16 cellular contexts compared by ENCODE assay signal in genomic region chr10:128469515-128469914, GRCh38.
DNase-seq lines count a peak whose midpoint lies in the region; ATAC-seq, FAIRE-seq and TF ChIP-seq lines count a peak whose summit lies in the region.
"Had no signal": no experiment of that assay in that cellular context is flagged by ENCODE, and none has a peak within 500 bp of the region (broad histone marks: within the 10 kb centered on the region; RNA-seq: fewer than 3 reads in every experiment).

No MANE protein-coding gene starts in this region.

- no peak for TF ChIP-seq POLR2A in K562 (conservative IDR thresholded peaks at IDR 0.05)
- no peak for TF ChIP-seq POLR2A in tibial nerve (IDR thresholded peaks at IDR 0.05)

- H3K9me3 Mint-ChIP-seq in H9 (peaks cover 1 to 4% of the 10 kb centered on the region in 2 experiments; a peak in 2 of 5 replicates), neural progenitor cell (peaks cover 4% of the 10 kb centered on the region)
- H3K9me3 Mint-ChIP-seq: CD8-positive, alpha-beta T cell had no signal

- WGBS in H9 (ENCODE audit: extremely low coverage, insufficient read length, low lambda C conversion rate): no CpG with 5 or more reads among the region's 9 CpGs
- WGBS in K562 (ENCODE audit: insufficient coverage, low coverage, missing lambda C conversion rate): 11% methylated on average over 5 of the region's 9 CpGs
- WGBS in tibial nerve, 2 donors: 72 to 74% methylated on average over 9 of the region's 9 CpGs

- no peak overlapping the region for H3K4me3 Mint-ChIP-seq in H9
- peak overlapping the region; percentile 42 for H3K4me3 Mint-ChIP-seq in neural progenitor cell
- H3K4me3 Mint-ChIP-seq: B cell; CD8-positive, alpha-beta T cell had no signal

- H3K36me3 Mint-ChIP-seq in H9 (ENCODE audit: insufficient read depth in 1 of 3, low read depth in 3 of 3) (no peaks in the 10 kb centered on the region), neural progenitor cell (no peaks in the 10 kb centered on the region)
- H3K36me3 Mint-ChIP-seq: CD8-positive, alpha-beta T cell had no signal

- H3K4me1 ChIP-seq in H9 (ENCODE audit: insufficient read depth, low read length) (no peaks in the 10 kb centered on the region), K562 (replicated peaks in 1 of 2; ENCODE audit: control insufficient read depth in 2 of 2, insufficient read depth in 2 of 2, low read length in 2 of 2) (peaks cover 0 to 4% of the 10 kb centered on the region in 2 experiments; a peak in 1 of 5 replicates), neural progenitor cell (no peaks in the 10 kb centered on the region), tibial nerve (no peaks in the 10 kb centered on the region)
- H3K4me1 ChIP-seq: BLaER1 treated with 17β-estradiol and CSF1 and Interleukin-3, amounts not matched to agents 10 nM and 100 nM; HAP-1 had no signal

- POLR2A ChIA-PET in K562 (lab: Yijun Ruan, JAX): no interaction called here
- POLR2A ChIA-PET in HEK293T (lab: Yijun Ruan, JAX): no interaction called here

- H3F3A ChIP-seq in neural progenitor cell (ENCODE audit: low read depth): no peaks in the 10 kb centered on the region

- H3K56ac ChIP-seq in H9 (ENCODE audit: insufficient read length, low read depth, low read length): no peak overlapping the region

- H3K9ac ChIP-seq in H9 (ENCODE audit: extremely low read depth, insufficient read length, low read length) (no peak overlapping the region), K562 (ENCODE audit: insufficient read depth in 1 of 2, low read depth in 2 of 2, low read length in 2 of 2) (no peak overlapping the region), neural progenitor cell (no peak overlapping the region)
- H3K9ac ChIP-seq: BLaER1 treated with 17β-estradiol and CSF1 and Interleukin-3, amounts not matched to agents 10 nM and 100 nM had no signal

- no TSS peak for BruUV-seq in K562 (replicated peaks; lab: Mats Ljungman, UMichigan)

- H4K20me1 ChIP-seq in H9 (ENCODE audit: control insufficient read depth, insufficient read depth, insufficient read length): no peaks in the 10 kb centered on the region
- H4K20me1 ChIP-seq in K562 (replicated peaks; ENCODE audit: control insufficient read depth, insufficient read depth, low read length): no peaks in the 10 kb centered on the region
- no peaks in the 10 kb centered on the region for H4K20me1 ChIP-seq in neural progenitor cell (ENCODE audit: low read depth)
- H4K20me1 ChIP-seq: BLaER1 treated with 17β-estradiol and CSF1 and Interleukin-3, amounts not matched to agents 10 nM and 100 nM had no signal

- H3K27me3 Mint-ChIP-seq in H9 (ENCODE audit: low read depth) (no peaks in the 10 kb centered on the region; the same call in none of the 2 replicates), neural progenitor cell (ENCODE audit: insufficient read depth, low read depth) (peaks cover 5% of the 10 kb centered on the region)
- H3K27me3 Mint-ChIP-seq: B cell had no signal

- no peak overlapping the region for H2BK15ac ChIP-seq in H9 (ENCODE audit: low read depth, low read length)

- H3K27ac ChIP-seq in H9 (ENCODE audit: insufficient read length, low read depth, low read length): no peak overlapping the region
- H3K27ac ChIP-seq in K562 (ENCODE audit: extremely low read depth, low read depth, low read length): no peak overlapping the region
- H3K27ac ChIP-seq in neural progenitor cell: no peak overlapping the region
- no peak overlapping the region for H3K27ac ChIP-seq in tibial nerve
- H3K27ac ChIP-seq: BLaER1 treated with 17β-estradiol and CSF1 and Interleukin-3, amounts not matched to agents 10 nM and 100 nM; HL-60 had no signal

- intact Hi-C loops in K562 (cut with micrococcal nuclease): no loop called here

- no peak overlapping the region for H4K91ac ChIP-seq in H9 (ENCODE audit: insufficient read length, low read depth, low read length)

- H3K18ac ChIP-seq in H9 (ENCODE audit: insufficient read length, low read depth, low read length): no peak overlapping the region

- no peak overlapping the region for H3K4ac ChIP-seq in H9 (ENCODE audit: low read depth, low read length)

- no peak for TF ChIP-seq RAD21 in K562 (CRISPR knock-in tag; conservative IDR thresholded peaks at IDR 0.05 in 1 of 2, IDR thresholded peaks at IDR 0.05 in 1 of 2)

- H3K14ac ChIP-seq in H9 (ENCODE audit: insufficient read depth, low read length): no peak overlapping the region

- no peak overlapping the region for H3K4me2 ChIP-seq in H9 (ENCODE audit: insufficient read depth, insufficient read length, low read length)
- no peak overlapping the region for H3K4me2 ChIP-seq in K562 (ENCODE audit: insufficient read depth, low read length)
- no peak overlapping the region for H3K4me2 ChIP-seq in neural progenitor cell
- H3K4me2 ChIP-seq: BLaER1 treated with 17β-estradiol and CSF1 and Interleukin-3, amounts not matched to agents 10 nM and 100 nM had no signal

- CTCF ChIA-PET in K562 (lab: Yijun Ruan, JAX; ENCODE audit: low intra/inter-chr PET ratio) (no interaction called here), HEK293T (lab: Yijun Ruan, JAX) (no interaction called here)

- no peak overlapping the region for H2AFZ ChIP-seq in H9 (ENCODE audit: low read length)
- H2AFZ ChIP-seq in K562 (ENCODE audit: low read depth, low read length): no peak overlapping the region
- H2AFZ ChIP-seq in neural progenitor cell (replicated peaks): no peak overlapping the region

- no peak overlapping the region for H2BK20ac ChIP-seq in H9 (ENCODE audit: low read depth, low read length, poor library complexity, severe bottlenecking)

- H2BK120ac ChIP-seq in H9 (ENCODE audit: low read depth, low read length, poor library complexity, severe bottlenecking): no peak overlapping the region

- no peaks in the 10 kb centered on the region for H3K79me1 ChIP-seq in H9 (ENCODE audit: insufficient read depth, low read depth, low read length, poor library complexity, severe bottlenecking)

- peaks cover 4% of the 10 kb centered on the region for H3K9me1 ChIP-seq in K562 (ENCODE audit: control insufficient read depth, insufficient read depth, low read length)

- H3K9me3 ChIP-seq in H9 (ENCODE audit: control insufficient read depth, low read depth, low read length) (no peaks in the 10 kb centered on the region), K562 (replicated peaks; ENCODE audit: control insufficient read depth, insufficient read depth, low read depth, low read length) (no peaks in the 10 kb centered on the region), neural progenitor cell (ENCODE audit: low read depth) (no peaks in the 10 kb centered on the region), tibial nerve (peaks cover 0 to 1% (median 0%) of the 10 kb centered on the region in 4 donors)
- H3K9me3 ChIP-seq: HAP-1 had no signal

- in situ Hi-C loops in K562 (cut with MboI): no loop called here

- no peaks in the 10 kb centered on the region for H3K23me2 ChIP-seq in H9 (ENCODE audit: insufficient read length, low read depth, low read length, poor library complexity, severe bottlenecking)

- no peak overlapping the region for H2BK5ac ChIP-seq in H9 (ENCODE audit: insufficient read length, low read length)

- no peak for TF ChIP-seq EP300 in K562 (IDR thresholded peaks at IDR 0.05; ENCODE audit: low read length)
- TF ChIP-seq EP300 in tibial nerve (IDR thresholded peaks at IDR 0.05): no peak

- H3K36me3 ChIP-seq in K562 (ENCODE audit: control insufficient read depth, insufficient read depth, low read length) (no peaks in the 10 kb centered on the region), neural progenitor cell (no peaks in the 10 kb centered on the region), tibial nerve (no peaks in the 10 kb centered on the region)
- H3K36me3 ChIP-seq: BLaER1 treated with 17β-estradiol and CSF1 and Interleukin-3, amounts not matched to agents 10 nM and 100 nM; HAP-1 had no signal

- H3K4me1 Mint-ChIP-seq in H9 (no peaks in the 10 kb centered on the region), neural progenitor cell (peaks cover 5% of the 10 kb centered on the region)
- H3K4me1 Mint-ChIP-seq: B cell had no signal

- no peak overlapping the region for H2AK5ac ChIP-seq in H9 (ENCODE audit: insufficient read length, low read length)

- no peak for TF ChIP-seq CTCF in H9 (conservative IDR thresholded peaks at IDR 0.05)
- no peak for TF ChIP-seq CTCF in K562 (IDR thresholded peaks at IDR 0.05 in 2 of 3, conservative IDR thresholded peaks at IDR 0.05 in 1 of 3; ENCODE audit: insufficient read depth in 2 of 3, low read depth in 1 of 3, low read length in 3 of 3)
- TF ChIP-seq CTCF in neural progenitor cell (IDR thresholded peaks at IDR 0.05): no peak
- no peak for TF ChIP-seq CTCF in tibial nerve (IDR thresholded peaks at IDR 0.05)

- 0 out of 7 replicates have a peak overlapping the region, but pooled peaks of 1 of the 3 experiments have one; percentile 79 for H3K27ac Mint-ChIP-seq in H9
- H3K27ac Mint-ChIP-seq in neural progenitor cell: peak overlapping the region; percentile 17
- H3K27ac Mint-ChIP-seq: B cell; CD8-positive, alpha-beta T cell had no signal

- peak overlapping the region; percentile 31 for H4K8ac ChIP-seq in H9 (replicated peaks; ENCODE audit: insufficient read length, low read depth, low read length)

- H3K27me3 ChIP-seq in H9 (ENCODE audit: insufficient read depth, low read length): no peaks in the 10 kb centered on the region
- H3K27me3 ChIP-seq in K562 (ENCODE audit: control insufficient read depth in 2 of 2, insufficient read depth in 2 of 2, low read length in 2 of 2): peaks cover 2 to 74% of the 10 kb centered on the region in 2 experiments; a peak in 4 of 5 replicates
- H3K27me3 ChIP-seq in neural progenitor cell: no peaks in the 10 kb centered on the region
- H3K27me3 ChIP-seq in tibial nerve: no peaks in the 10 kb centered on the region

- no peaks in the 10 kb centered on the region for H3K79me2 ChIP-seq in H9 (ENCODE audit: insufficient read depth, low read length)
- no peaks in the 10 kb centered on the region for H3K79me2 ChIP-seq in K562 (ENCODE audit: control insufficient read depth, insufficient read depth, low read length)
- no peaks in the 10 kb centered on the region for H3K79me2 ChIP-seq in neural progenitor cell (ENCODE audit: low read depth)

- no peak for DNase-seq in H9
- DNase-seq in K562 (ENCODE audit: extremely low read depth in 1 of 4, low spot score in 3 of 4): peak in 3 of 4 experiments; percentile 4 to 30 (median 28)
- DNase-seq in neural progenitor cell (ENCODE audit: low spot score): no peak
- DNase-seq in tibial nerve (ENCODE audit: low spot score in 2 of 2): no peak
- DNase-seq in NCI-H1092 (lab: John Stamatoyannopoulos, UW): no peak
- DNase-seq in HEK293T (ENCODE audit: extremely low spot score): no peak
- DNase-seq: Calu3; CD8-positive, alpha-beta T cell; GOT3; KBM-7 had no signal

- no peak overlapping the region for H2BK12ac ChIP-seq in H9 (ENCODE audit: insufficient read length, low read depth, low read length)

- no peak overlapping the region for H4K5ac ChIP-seq in H9 (ENCODE audit: insufficient read length, low read depth, low read length)

- ATAC-seq in K562: peak; percentile 71
- ATAC-seq: CD8-positive, alpha-beta T cell had no signal

- no peak for FAIRE-seq in K562 (lab: Jason Lieb, UNC)
- FAIRE-seq: G401.6, GM12891 had no signal

- H3K4me3 ChIP-seq in K562 (no peak overlapping the region), neural progenitor cell (no peak overlapping the region), tibial nerve (no peak overlapping the region)
- H3K4me3 ChIP-seq: BLaER1 treated with 17β-estradiol and CSF1 and Interleukin-3, amounts not matched to agents 10 nM and 100 nM; HAP-1 had no signal

- no peak overlapping the region for H3K23ac ChIP-seq in H9 (ENCODE audit: insufficient read length, low read depth, low read length)

- H3T11ph ChIP-seq in H9 (ENCODE audit: low read length): no peak overlapping the region

Comparison
In these comparisons a context has a peak if more than half of its experiments do, and no peak if none do; other contexts are left out.
1. DNase-seq: peak in K562 (3 of 4); none in H9 (single experiment), neural progenitor cell (single experiment), tibial nerve (0 of 2), NCI-H1092 (single experiment) and HEK293T (single experiment).